Comparison of ENCODE assay signal across 9 cellular contexts in the genomic region with DNA sequence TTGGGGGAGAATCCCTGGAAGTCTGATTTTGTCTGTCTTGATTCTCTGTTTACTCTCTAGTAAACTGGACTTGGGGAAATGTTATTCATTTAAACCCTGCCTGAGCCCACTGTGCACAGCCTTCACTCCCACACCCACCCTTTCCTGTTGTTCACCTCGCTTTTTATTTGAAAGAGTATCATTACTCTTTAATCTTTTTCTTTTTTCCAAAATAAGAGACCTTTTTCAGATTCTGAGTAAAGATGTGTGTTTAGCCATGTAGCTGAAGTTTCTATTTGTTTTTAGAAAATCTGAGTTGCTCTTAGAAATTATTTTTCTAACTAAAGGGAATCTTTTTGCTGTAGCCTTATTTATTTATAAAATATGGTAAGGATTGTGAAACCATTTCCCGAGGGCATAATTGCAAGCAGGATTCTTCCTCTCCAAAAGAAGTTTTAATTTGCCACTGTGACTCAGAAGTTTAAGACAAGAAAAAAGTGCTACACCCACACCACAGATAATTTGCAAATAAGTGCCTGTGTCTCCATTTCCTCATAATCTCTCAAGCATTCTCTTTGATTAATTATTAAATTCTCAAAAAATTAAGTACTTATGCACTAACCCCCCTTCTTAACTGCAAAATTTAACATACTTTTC. TPM values are rescaled to one million over a fixed set of nuclear protein-coding genes. Genes with fewer than 3 reads are reported as not detected.
DNase-seq lines count a peak whose midpoint lies in the region; ATAC-seq and TF ChIP-seq lines count a peak whose summit lies in the region.
"Had no signal": no experiment of that assay in that cellular context is flagged by ENCODE, and none has a peak within 500 bp of the region (broad histone marks: within the 10 kb centered on the region; RNA-seq: fewer than 3 reads in every experiment).

No MANE protein-coding gene starts in this region.

- H3K36me3 Mint-ChIP-seq in activated T-cell treated with anti-CD3 and anti-CD28 coated beads, Interleukin-2, amount 50 U/mL, for 4 hours (ENCODE audit: insufficient read depth) = peaks cover 17% of the 10 kb centered on the region
- peaks cover 31% of the 10 kb centered on the region for H3K36me3 Mint-ChIP-seq in activated CD8-positive, alpha-beta T cell treated with anti-CD3 and anti-CD28 coated beads for 36 hours (ENCODE audit: low read depth)

- peak; percentile 15 for DNase-seq in activated T-cell treated with anti-CD3 and anti-CD28 coated beads, Interleukin-2, amount 50 U/mL, for 4 hours
- DNase-seq in activated T-cell treated with anti-CD3 and anti-CD28 coated beads for 4 hours = no peak
- DNase-seq in activated CD8-positive, alpha-beta T cell treated with anti-CD3 and anti-CD28 coated beads for 36 hours = peak; percentile 59
- DNase-seq in foreskin fibroblast = peak; percentile 69 to 87
- DNase-seq in NCI-H1105 treated with DMSO at 0.1 percent for 48 hours (lab: John Stamatoyannopoulos, UW) = no peak
- DNase-seq: DMS79 treated with DMSO at 0.1 percent for 48 hours had no signal

- peak; percentile 59 to 68 for ATAC-seq in activated T-cell treated with anti-CD3 and anti-CD28 coated beads, Interleukin-2, amount 50 U/mL, for 4 hours
- ATAC-seq in activated CD8-positive, alpha-beta T cell treated with anti-CD3 and anti-CD28 coated beads for 36 hours = peak; percentile 81
- ATAC-seq in HG02884 (IDR thresholded peaks at IDR 0.05; ENCODE audit: unreplicated experiment) = no peak
- ATAC-seq in gastroesophageal sphincter = no peak

- H3K27me3 ChIP-seq in subcutaneous abdominal adipose tissue (ENCODE audit: control insufficient read depth in 5 of 5, insufficient read depth in 4 of 5, low read length in 5 of 5) = no peaks in the 10 kb centered on the region
- no peaks in the 10 kb centered on the region for H3K27me3 ChIP-seq in gastroesophageal sphincter

- H3K36me3 ChIP-seq in subcutaneous abdominal adipose tissue (ENCODE audit: control insufficient read depth in 5 of 5, insufficient read depth in 5 of 5, low read length in 5 of 5) = no peaks in the 10 kb centered on the region
- no peaks in the 10 kb centered on the region for H3K36me3 ChIP-seq in gastroesophageal sphincter

- H3K27me3 Mint-ChIP-seq in activated T-cell treated with anti-CD3 and anti-CD28 coated beads, Interleukin-2, amount 50 U/mL, for 4 hours (ENCODE audit: low read depth) = no peaks in the 10 kb centered on the region
- no peaks in the 10 kb centered on the region for H3K27me3 Mint-ChIP-seq in activated CD8-positive, alpha-beta T cell treated with anti-CD3 and anti-CD28 coated beads for 36 hours

- intact Hi-C loops in activated CD8-positive, alpha-beta T cell treated with anti-CD3 and anti-CD28 coated beads for 36 hours (cut with micrococcal nuclease) = no loop called here

- H3K4me3 Mint-ChIP-seq in activated T-cell treated with anti-CD3 and anti-CD28 coated beads, Interleukin-2, amount 50 U/mL, for 4 hours = peak overlapping the region; percentile 60
- H3K4me3 Mint-ChIP-seq in activated CD8-positive, alpha-beta T cell treated with anti-CD3 and anti-CD28 coated beads for 36 hours = peak overlapping the region; percentile 31

- H3K4me1 ChIP-seq in subcutaneous abdominal adipose tissue (ENCODE audit: control insufficient read depth in 5 of 5, insufficient read depth in 5 of 5, low read length in 5 of 5) (peaks cover 0 to 26% (median 24%) of the 10 kb centered on the region in 5 donors), gastroesophageal sphincter (peaks cover 0 to 10% (median 0%) of the 10 kb centered on the region in 3 donors)

- H3K4me1 Mint-ChIP-seq in activated T-cell treated with anti-CD3 and anti-CD28 coated beads, Interleukin-2, amount 50 U/mL, for 4 hours (ENCODE audit: low read depth) = peaks cover 70% of the 10 kb centered on the region
- H3K4me1 Mint-ChIP-seq in activated CD8-positive, alpha-beta T cell treated with anti-CD3 and anti-CD28 coated beads for 36 hours (ENCODE audit: low read depth) = peaks cover 71% of the 10 kb centered on the region

- no peak for TF ChIP-seq CTCF in activated CD8-positive, alpha-beta T cell treated with anti-CD3 and anti-CD28 coated beads for 36 hours (IDR thresholded peaks at IDR 0.05)
- no peak for TF ChIP-seq CTCF in foreskin fibroblast (IDR thresholded peaks at IDR 0.05; ENCODE audit: low read depth, low read length)
- no peak for TF ChIP-seq CTCF in gastroesophageal sphincter (IDR thresholded peaks at IDR 0.05)

- POLR2A ChIA-PET in activated CD8-positive, alpha-beta T cell treated with anti-CD3 and anti-CD28 coated beads for 36 hours (lab: Charles Lee) = no interaction called here

- H3K4me3 ChIP-seq in foreskin fibroblast (ENCODE audit: low read depth in 1 of 2, low read length in 2 of 2) (peak overlapping the region in 1 of 2 donors; percentile 16), subcutaneous abdominal adipose tissue (ENCODE audit: low read depth in 1 of 5, low read length in 5 of 5) (no peak overlapping the region), gastroesophageal sphincter (no peak overlapping the region)

- peak overlapping the region; percentile 89 for H3K27ac Mint-ChIP-seq in activated CD8-positive, alpha-beta T cell treated with anti-CD3 and anti-CD28 coated beads for 36 hours

- H3K27ac ChIP-seq in subcutaneous abdominal adipose tissue (ENCODE audit: low read depth, low read length) (peak overlapping the region; percentile 82), gastroesophageal sphincter (peak overlapping the region in 2 of 4 donors; percentile 10 to 41)

- TF ChIP-seq EP300 in gastroesophageal sphincter (IDR thresholded peaks at IDR 0.05) = no peak

- H3K9me3 Mint-ChIP-seq in activated T-cell treated with anti-CD3 and anti-CD28 coated beads, Interleukin-2, amount 50 U/mL, for 4 hours = peaks cover under 1% of the 10 kb centered on the region
- peaks cover 2% of the 10 kb centered on the region for H3K9me3 Mint-ChIP-seq in activated CD8-positive, alpha-beta T cell treated with anti-CD3 and anti-CD28 coated beads for 36 hours

- TF ChIP-seq POLR2A in gastroesophageal sphincter (IDR thresholded peaks at IDR 0.05) = no peak

- H3K9ac ChIP-seq in subcutaneous abdominal adipose tissue (ENCODE audit: low read length in 5 of 5) = peak overlapping the region; percentile 13 to 49 (median 28)

- H3K9me3 ChIP-seq in subcutaneous abdominal adipose tissue (ENCODE audit: control insufficient read depth in 5 of 5, low read length in 5 of 5) = no peaks in the 10 kb centered on the region
- no peaks in the 10 kb centered on the region for H3K9me3 ChIP-seq in gastroesophageal sphincter

- WGBS in gastroesophageal sphincter (ENCODE audit: low coverage in 1 of 2), 2 donors = 33 to 68% methylated on average over 2 of the region's 2 CpGs

- CTCF ChIA-PET in activated CD8-positive, alpha-beta T cell treated with anti-CD3 and anti-CD28 coated beads for 36 hours (lab: Charles Lee) = interaction anchor here (1.4 to 1.7 kb wide), 2 partner anchors 11 to 28 kb away, joined by 4 read pairs; no protein-coding TSS in a partner anchor

RNA-seq across cellular contexts. Expression of a gene that starts 43.4 kb away (rescaled TPM):
- total RNA-seq in activated T-cell treated with anti-CD3 and anti-CD28 coated beads, Interleukin-2, amount 50 U/mL, for 4 hours = 10 to 100 TPM; 31.0 to 37.0 (median 32.4) TPM
- total RNA-seq in activated CD8-positive, alpha-beta T cell treated with anti-CD3 and anti-CD28 coated beads for 36 hours = 10 to 100 TPM; 35.4 to 41.5 TPM
- total RNA-seq in gastroesophageal sphincter = 10 to 100 TPM; 10.6 to 15.5 (median 14.8) TPM

Comparison
In these comparisons a context has a peak if more than half of its experiments do, and no peak if none do; other contexts are left out.
1. DNase-seq: peak in activated T-cell treated with anti-CD3 and anti-CD28 coated beads, Interleukin-2, amount 50 U/mL, for 4 hours (single experiment), activated CD8-positive, alpha-beta T cell treated with anti-CD3 and anti-CD28 coated beads for 36 hours (single experiment) and foreskin fibroblast (2 of 2); none in activated T-cell treated with anti-CD3 and anti-CD28 coated beads for 4 hours (single experiment) and NCI-H1105 treated with DMSO at 0.1 percent for 48 hours (single experiment).
2. ATAC-seq: peak in activated T-cell treated with anti-CD3 and anti-CD28 coated beads, Interleukin-2, amount 50 U/mL, for 4 hours (2 of 2) and activated CD8-positive, alpha-beta T cell treated with anti-CD3 and anti-CD28 coated beads for 36 hours (single experiment); none in HG02884 (single experiment) and gastroesophageal sphincter (single experiment).